In genomic region chr4:68518889-68519288, GRCh38 we compare ENCODE assay signal across 34 cellular contexts. TPM values are rescaled to one million over a fixed set of nuclear protein-coding genes. Genes with fewer than 3 reads are reported as not detected.
"Had no signal": no experiment of that assay in that cellular context is flagged by ENCODE, and none has a peak within 500 bp of the region (broad histone marks: within the 10 kb centered on the region; RNA-seq: fewer than 3 reads in every experiment).

No MANE protein-coding gene starts in this region.

- H3K27ac Mint-ChIP-seq: immature natural killer cell; memory B cell; naive thymus-derived CD4-positive, alpha-beta T cell; natural killer cell treated with Interleukin-12 subunit alpha and Interleukin-12 subunit beta and Interleukin-15 and Interleukin-18, amount 100 ng/mL, for 72 hours; progenitor cell of endocrine pancreas; stimulated activated memory B cell treated with anti-CD40 and anti-IgM and Interleukin-4, amounts not matched to agents 10 μg/mL and 1 μg/mL and 100 μg/mL, for 72 hours; stimulated activated naive CD8-positive, alpha-beta T cell treated with anti-CD3 and anti-CD28 coated beads, Interleukin-15, amount 100 ng/mL, for 72 hours had no signal

- H3K36me3 Mint-ChIP-seq: immature natural killer cell; memory B cell; naive thymus-derived CD4-positive, alpha-beta T cell; natural killer cell treated with Interleukin-12 subunit alpha and Interleukin-12 subunit beta and Interleukin-15 and Interleukin-18, amount 100 ng/mL, for 72 hours; stimulated activated memory B cell treated with anti-CD40 and anti-IgM and Interleukin-4, amounts not matched to agents 10 μg/mL and 1 μg/mL and 100 μg/mL, for 72 hours had no signal

- H3K9me3 ChIP-seq: left lung, mucosa of descending colon, ovary, right atrium auricular region, right lobe of liver, tibial nerve, upper lobe of left lung, vagina had no signal

- H3K4me1 ChIP-seq: left lung, right atrium auricular region, right lobe of liver, tibial nerve, upper lobe of left lung, vagina had no signal

- H3K36me3 ChIP-seq: left lung, ovary, right atrium auricular region, right lobe of liver, tibial nerve, upper lobe of left lung, vagina had no signal

- H3K4me3 Mint-ChIP-seq: immature natural killer cell; memory B cell; naive thymus-derived CD4-positive, alpha-beta T cell; natural killer cell treated with Interleukin-12 subunit alpha and Interleukin-12 subunit beta and Interleukin-15 and Interleukin-18, amount 100 ng/mL, for 72 hours; stimulated activated memory B cell treated with anti-CD40 and anti-IgM and Interleukin-4, amounts not matched to agents 10 μg/mL and 1 μg/mL and 100 μg/mL, for 72 hours; stimulated activated naive CD8-positive, alpha-beta T cell treated with anti-CD3 and anti-CD28 coated beads, Interleukin-15, amount 100 ng/mL, for 72 hours had no signal

- DNase-seq: hypothalamus; immature natural killer cell; left lung; midbrain; mucosa of descending colon; naive thymus-derived CD4-positive, alpha-beta T cell; ovary; right lobe of liver; stimulated activated CD4-positive, alpha-beta T cell treated with anti-CD3 and anti-CD28 coated beads, Interleukin-1b, Interleukin-23, amount 100 ng/mL, for 48 hours; stimulated activated CD4-positive, alpha-beta T cell treated with anti-CD3 and anti-CD28 coated beads, Interleukin-2, amount 100 ng/mL, for 48 hours; stimulated activated CD4-positive, alpha-beta T cell treated with anti-CD3 and anti-CD28 coated beads, Interleukin-4, amount 100 ng/mL, for 4 hours; stimulated activated CD8-positive, alpha-beta memory T cell treated with anti-CD3 and anti-CD28 coated beads, Interleukin-4, amount 100 ng/mL, for 48 hours; stimulated activated naive CD4-positive, alpha-beta T cell treated with Interleukin-2 at 50 U/mL for 16 hours; stimulated activated naive CD8-positive, alpha-beta T cell treated with anti-CD3 and anti-CD28 coated beads, Interleukin-15, amount 100 ng/mL, for 72 hours; substantia nigra; upper lobe of left lung had no signal

- H3K27me3 Mint-ChIP-seq: memory B cell; natural killer cell treated with Interleukin-12 subunit alpha and Interleukin-12 subunit beta and Interleukin-15 and Interleukin-18, amount 100 ng/mL, for 72 hours; progenitor cell of endocrine pancreas; stimulated activated memory B cell treated with anti-CD40 and anti-IgM and Interleukin-4, amounts not matched to agents 10 μg/mL and 1 μg/mL and 100 μg/mL, for 72 hours; stimulated activated naive CD8-positive, alpha-beta T cell treated with anti-CD3 and anti-CD28 coated beads, Interleukin-15, amount 100 ng/mL, for 72 hours had no signal

- H3K4me2 ChIP-seq: smooth muscle cell had no signal

- H3K9me3 Mint-ChIP-seq: immature natural killer cell; memory B cell; stimulated activated memory B cell treated with anti-CD40 and anti-IgM and Interleukin-4, amounts not matched to agents 10 μg/mL and 1 μg/mL and 100 μg/mL, for 72 hours; stimulated activated naive CD8-positive, alpha-beta T cell treated with anti-CD3 and anti-CD28 coated beads, Interleukin-15, amount 100 ng/mL, for 72 hours had no signal

- H3K4me3 ChIP-seq: left lung, lung, mucosa of descending colon, ovary, right atrium auricular region, right lobe of liver, smooth muscle cell, tibial nerve, upper lobe of left lung, vagina had no signal

- H3K27ac ChIP-seq: left lung, ovary, right atrium auricular region, right lobe of liver, tibial nerve, upper lobe of left lung, vagina had no signal

- H3K4me1 Mint-ChIP-seq: immature natural killer cell; memory B cell; naive thymus-derived CD4-positive, alpha-beta T cell; stimulated activated memory B cell treated with anti-CD40 and anti-IgM and Interleukin-4, amounts not matched to agents 10 μg/mL and 1 μg/mL and 100 μg/mL, for 72 hours; stimulated activated naive CD8-positive, alpha-beta T cell treated with anti-CD3 and anti-CD28 coated beads, Interleukin-15, amount 100 ng/mL, for 72 hours had no signal

- H3K27me3 ChIP-seq: left lung, ovary, right atrium auricular region, right lobe of liver, tibial nerve, upper lobe of left lung, vagina had no signal

- ATAC-seq: left lung; mucosa of descending colon; naive thymus-derived CD4-positive, alpha-beta T cell; natural killer cell treated with Interleukin-12 subunit alpha and Interleukin-12 subunit beta and Interleukin-15 and Interleukin-18, amount 100 ng/mL, for 72 hours; stimulated activated memory B cell treated with anti-CD40 and anti-IgM and Interleukin-4, amounts not matched to agents 10 μg/mL and 1 μg/mL and 100 μg/mL, for 72 hours; stimulated activated naive CD8-positive, alpha-beta T cell treated with anti-CD3 and anti-CD28 coated beads, Interleukin-15, amount 100 ng/mL, for 72 hours had no signal

RNA-seq across cellular contexts. Expression of gene UGT2B17, which starts 57.2 kb away (rescaled TPM):
- total RNA-seq: kidney epithelial cell; lower leg skin; myocyte; natural killer cell treated with Interleukin-12 subunit alpha and Interleukin-12 subunit beta and Interleukin-15 and Interleukin-18, amount 100 ng/mL, for 72 hours; omental fat pad; progenitor cell of endocrine pancreas; pulmonary artery endothelial cell; right atrium auricular region; skeletal muscle tissue; smooth muscle cell; temporal lobe; tibial nerve; urinary bladder; vagina had no signal
- polyA plus RNA-seq: immature natural killer cell; naive thymus-derived CD4-positive, alpha-beta T cell; neural cell; ovary; smooth muscle cell; urinary bladder had no signal
